12 cellular contexts compared by ENCODE assay signal in genomic region chr1:226686440-226687436, GRCh38.
DNase-seq lines count a peak whose midpoint lies in the region; ATAC-seq lines count a peak whose summit lies in the region.
"Had no signal": no experiment of that assay in that cellular context is flagged by ENCODE, and none has a peak within 500 bp of the region (broad histone marks: within the 10 kb centered on the region; RNA-seq: fewer than 3 reads in every experiment).

No MANE protein-coding gene starts in this region.

- H3K4me1 Mint-ChIP-seq in T-helper 1 cell treated with Interleukin-12 subunit alpha and Interleukin-12 subunit beta and Interleukin-4 antibody, amounts not matched to agents 30 μg/mL and 1 μg/mL, for 36 hours (ENCODE audit: low read depth), result peaks cover 77% of the 10 kb centered on the region
- peaks cover 69% of the 10 kb centered on the region for H3K4me1 Mint-ChIP-seq in dendritic cell treated with granulocyte-macrophage colony-stimulating factor and Interleukin-4, amounts not matched to agents 40 ng/mL and 50 ng/mL, for 4 days (ENCODE audit: low read depth)
- peaks cover 99% of the 10 kb centered on the region for H3K4me1 Mint-ChIP-seq in stimulated activated memory B cell treated with anti-CD40 and anti-IgM and Interleukin-4, amounts not matched to agents 10 μg/mL and 1 μg/mL and 100 μg/mL, for 72 hours

- peak overlapping the region; percentile 42 for H3K27ac Mint-ChIP-seq in T-helper 1 cell treated with Interleukin-12 subunit alpha and Interleukin-12 subunit beta and Interleukin-4 antibody, amounts not matched to agents 30 μg/mL and 1 μg/mL, for 36 hours
- H3K27ac Mint-ChIP-seq in dendritic cell treated with granulocyte-macrophage colony-stimulating factor and Interleukin-4, amounts not matched to agents 40 ng/mL and 50 ng/mL, for 4 days, result peak overlapping the region; percentile 68
- peak overlapping the region; percentile 94 for H3K27ac Mint-ChIP-seq in stimulated activated memory B cell treated with anti-CD40 and anti-IgM and Interleukin-4, amounts not matched to agents 10 μg/mL and 1 μg/mL and 100 μg/mL, for 72 hours
- H3K27ac Mint-ChIP-seq: activated CD8-positive, alpha-beta memory T cell treated with anti-CD3 and anti-CD28 coated beads, Interleukin-2, amount 10 ng/mL, durations not matched to agents 7 days and 5 days had no signal

- no peak for DNase-seq in T-helper 1 cell
- DNase-seq in NCI-H345 treated with DMSO at 0.1 percent for 48 hours (lab: John Stamatoyannopoulos, UW; ENCODE audit: unreplicated experiment), result peak; percentile 53
- no peak for DNase-seq in NCI-H2107 treated with DMSO at 0.1 percent for 48 hours (lab: John Stamatoyannopoulos, UW; ENCODE audit: unreplicated experiment)
- DNase-seq in NCI-H146 treated with DMSO at 0.1 percent for 48 hours (lab: John Stamatoyannopoulos, UW; ENCODE audit: unreplicated experiment), result no peak
- DNase-seq: ACHN; activated CD8-positive, alpha-beta memory T cell treated with anti-CD3 and anti-CD28 coated beads, Interleukin-2, amount 10 ng/mL, durations not matched to agents 7 days and 5 days; GF-D8; H9 had no signal

- H3K27me3 Mint-ChIP-seq in T-helper 1 cell treated with Interleukin-12 subunit alpha and Interleukin-12 subunit beta and Interleukin-4 antibody, amounts not matched to agents 30 μg/mL and 1 μg/mL, for 36 hours (ENCODE audit: low read depth), result no peaks in the 10 kb centered on the region
- no peaks in the 10 kb centered on the region for H3K27me3 Mint-ChIP-seq in dendritic cell treated with granulocyte-macrophage colony-stimulating factor and Interleukin-4, amounts not matched to agents 40 ng/mL and 50 ng/mL, for 4 days
- no peaks in the 10 kb centered on the region for H3K27me3 Mint-ChIP-seq in stimulated activated memory B cell treated with anti-CD40 and anti-IgM and Interleukin-4, amounts not matched to agents 10 μg/mL and 1 μg/mL and 100 μg/mL, for 72 hours
- H3K27me3 Mint-ChIP-seq: activated CD8-positive, alpha-beta memory T cell treated with anti-CD3 and anti-CD28 coated beads, Interleukin-2, amount 10 ng/mL, durations not matched to agents 7 days and 5 days had no signal

- intact Hi-C loops in dendritic cell treated with granulocyte-macrophage colony-stimulating factor and Interleukin-4, amounts not matched to agents 40 ng/mL and 50 ng/mL, for 4 days (cut with micrococcal nuclease), result no loop called here

- H3K4me3 Mint-ChIP-seq in T-helper 1 cell treated with Interleukin-12 subunit alpha and Interleukin-12 subunit beta and Interleukin-4 antibody, amounts not matched to agents 30 μg/mL and 1 μg/mL, for 36 hours, result peak overlapping the region; percentile 2
- no peak overlapping the region for H3K4me3 Mint-ChIP-seq in dendritic cell treated with granulocyte-macrophage colony-stimulating factor and Interleukin-4, amounts not matched to agents 40 ng/mL and 50 ng/mL, for 4 days
- peak overlapping the region; percentile 10 for H3K4me3 Mint-ChIP-seq in stimulated activated memory B cell treated with anti-CD40 and anti-IgM and Interleukin-4, amounts not matched to agents 10 μg/mL and 1 μg/mL and 100 μg/mL, for 72 hours
- H3K4me3 Mint-ChIP-seq: activated CD8-positive, alpha-beta memory T cell treated with anti-CD3 and anti-CD28 coated beads, Interleukin-2, amount 10 ng/mL, durations not matched to agents 7 days and 5 days; H9 had no signal

- H3K9me3 Mint-ChIP-seq in T-helper 1 cell treated with Interleukin-12 subunit alpha and Interleukin-12 subunit beta and Interleukin-4 antibody, amounts not matched to agents 30 μg/mL and 1 μg/mL, for 36 hours, result no peaks in the 10 kb centered on the region
- H3K9me3 Mint-ChIP-seq in dendritic cell treated with granulocyte-macrophage colony-stimulating factor and Interleukin-4, amounts not matched to agents 40 ng/mL and 50 ng/mL, for 4 days, result no peaks in the 10 kb centered on the region
- H3K9me3 Mint-ChIP-seq in stimulated activated memory B cell treated with anti-CD40 and anti-IgM and Interleukin-4, amounts not matched to agents 10 μg/mL and 1 μg/mL and 100 μg/mL, for 72 hours, result no peaks in the 10 kb centered on the region
- H3K9me3 Mint-ChIP-seq: H9 had no signal

- peaks cover 25% of the 10 kb centered on the region for H3K36me3 Mint-ChIP-seq in T-helper 1 cell treated with Interleukin-12 subunit alpha and Interleukin-12 subunit beta and Interleukin-4 antibody, amounts not matched to agents 30 μg/mL and 1 μg/mL, for 36 hours (ENCODE audit: low read depth)
- peaks cover 44% of the 10 kb centered on the region for H3K36me3 Mint-ChIP-seq in dendritic cell treated with granulocyte-macrophage colony-stimulating factor and Interleukin-4, amounts not matched to agents 40 ng/mL and 50 ng/mL, for 4 days (ENCODE audit: low read depth)
- H3K36me3 Mint-ChIP-seq in stimulated activated memory B cell treated with anti-CD40 and anti-IgM and Interleukin-4, amounts not matched to agents 10 μg/mL and 1 μg/mL and 100 μg/mL, for 72 hours, result peaks cover 48% of the 10 kb centered on the region

- peak; percentile 1 for ATAC-seq in stimulated activated memory B cell treated with anti-CD40 and anti-IgM and Interleukin-4, amounts not matched to agents 10 μg/mL and 1 μg/mL and 100 μg/mL, for 72 hours
- no peak for ATAC-seq in HG03159 (IDR thresholded peaks at IDR 0.05; ENCODE audit: unreplicated experiment)

Comparison
In these comparisons a context has a peak if more than half of its experiments do, and no peak if none do; other contexts are left out.
1. H3K27ac Mint-ChIP-seq: peak in every context shown above with its lines; median percentile 94 in stimulated activated memory B cell treated with anti-CD40 and anti-IgM and Interleukin-4, amounts not matched to agents 10 μg/mL and 1 μg/mL and 100 μg/mL, for 72 hours; 68 in dendritic cell treated with granulocyte-macrophage colony-stimulating factor and Interleukin-4, amounts not matched to agents 40 ng/mL and 50 ng/mL, for 4 days; 42 in T-helper 1 cell treated with Interleukin-12 subunit alpha and Interleukin-12 subunit beta and Interleukin-4 antibody, amounts not matched to agents 30 μg/mL and 1 μg/mL, for 36 hours.